Comparison of ENCODE assay signal across 27 cellular contexts in the genomic region with DNA sequence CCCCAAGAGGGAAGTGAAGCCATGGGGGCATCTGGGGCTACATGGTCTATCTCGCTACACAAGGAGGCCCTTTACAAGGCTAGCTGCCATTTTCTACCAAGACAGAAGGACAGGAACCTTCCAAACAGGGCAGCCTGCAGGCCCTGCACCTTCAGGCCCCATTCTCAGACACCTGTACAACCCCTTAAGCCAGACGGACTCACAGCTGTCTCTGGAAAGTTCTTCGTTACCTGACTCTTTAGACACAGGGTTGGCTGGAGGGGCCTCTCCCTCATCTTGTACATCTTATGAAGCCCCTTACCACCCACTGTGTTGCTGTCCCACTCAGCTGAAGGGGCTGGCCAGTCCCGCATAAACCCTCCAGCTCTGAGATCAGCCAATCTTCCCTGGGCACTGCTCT.
"Had no signal": no experiment of that assay in that cellular context is flagged by ENCODE, and none has a peak within 500 bp of the region (broad histone marks: within the 10 kb centered on the region; RNA-seq: fewer than 3 reads in every experiment).

No MANE protein-coding gene starts in this region.

- ATAC-seq: activated naive CD4-positive, alpha-beta T cell treated with anti-CD3 and anti-CD28 coated beads, Interleukin-2, amount 50 U/mL, for 72 hours; activated T-cell treated with anti-CD3 and anti-CD28 coated beads, Interleukin-2, amount 50 U/mL, for 72 hours; left ventricle myocardium superior; mucosa of descending colon; pancreas had no signal

- DNase-seq: activated CD4-positive, alpha-beta T cell treated with anti-CD3 and anti-CD28 coated beads for 4 hours; activated CD4-positive, alpha-beta T cell treated with anti-CD3 and anti-CD28 coated beads, Interleukin-2, amount 50 U/mL, for 4 hours; activated naive CD4-positive, alpha-beta T cell; activated T-cell treated with anti-CD3 and anti-CD28 coated beads for 4 hours; activated T-cell treated with anti-CD3 and anti-CD28 coated beads, Interleukin-2, amount 50 U/mL, for 72 hours; anterior cingulate cortex; effector CD8-positive, alpha-beta T cell; esophagus squamous epithelium; glutamatergic neuron; islet precursor cell; left ventricle myocardium superior; mucosa of descending colon; pancreas; retina; stimulated activated CD4-positive, alpha-beta T cell treated with anti-CD3 and anti-CD28 coated beads, Interleukin-1b, Interleukin-23, amount 100 ng/mL, for 48 hours; stimulated activated CD4-positive, alpha-beta T cell treated with anti-CD3 and anti-CD28 coated beads, Interleukin-4, amount 100 ng/mL, for 4 hours; stimulated activated CD8-positive, alpha-beta memory T cell treated with anti-CD3 and anti-CD28 coated beads, Interleukin-4, amount 100 ng/mL, for 48 hours; stimulated activated naive CD4-positive, alpha-beta T cell; testis; transverse colon had no signal

- H3K27me3 ChIP-seq: esophagus squamous epithelium, pancreas, testis, transverse colon had no signal

- H3K27ac ChIP-seq: epithelial cell of prostate, esophagus squamous epithelium, pancreas, prostate gland, testis, transverse colon had no signal

- H3K4me1 ChIP-seq: pancreas, prostate gland had no signal

- H3K4me3 ChIP-seq: esophagus squamous epithelium, mucosa of descending colon, pancreas, prostate gland, smooth muscle cell, testis, transverse colon had no signal

- H3K9me3 Mint-ChIP-seq: activated T-cell treated with anti-CD3 and anti-CD28 coated beads, Interleukin-2, amount 50 U/mL, for 72 hours; central memory CD8-positive, alpha-beta T cell; nephron had no signal

- H3K4me3 Mint-ChIP-seq: activated T-cell treated with anti-CD3 and anti-CD28 coated beads, Interleukin-2, amount 50 U/mL, for 72 hours; central memory CD8-positive, alpha-beta T cell; nephron; T-helper 2 cell treated with Interferon-gamma antibody and Interleukin-4, amounts not matched to agents 5 μg/mL and 100 μg/mL, for 36 hours had no signal

- H3K9me3 ChIP-seq: esophagus squamous epithelium, mucosa of descending colon, pancreas, prostate gland, testis, transverse colon had no signal

- H3K4me2 ChIP-seq: smooth muscle cell had no signal

- H3K27me3 Mint-ChIP-seq: central memory CD8-positive, alpha-beta T cell had no signal
